ENCODE assay signal across 8 cellular contexts in genomic region chr5:39716532-39716971, GRCh38.
DNase-seq lines count a peak whose midpoint lies in the region; ATAC-seq and TF ChIP-seq lines count a peak whose summit lies in the region.

No MANE protein-coding gene starts in this region.

- TF ChIP-seq CTCF in BE2C (IDR thresholded peaks at IDR 0.05; ENCODE audit: low read depth, low read length) (peak; percentile 29; the same call in 1 of the 2 replicates), endodermal cell (conservative IDR thresholded peaks at IDR 0.05) (peak; percentile 79), neural progenitor cell (IDR thresholded peaks at IDR 0.05) (peak; percentile 56)

- no peaks in the 10 kb centered on the region for H3K36me3 Mint-ChIP-seq in endodermal cell (ENCODE audit: low read depth)
- H3K36me3 Mint-ChIP-seq in neural progenitor cell = no peaks in the 10 kb centered on the region

- WGBS in endodermal cell (ENCODE audit: insufficient coverage in 1 of 2, insufficient read length in 1 of 2), 2 experiments = 11 to 13% methylated on average over 1 of the region's 1 CpG

- H3F3A ChIP-seq in neural progenitor cell (ENCODE audit: low read depth) = no peaks in the 10 kb centered on the region

- H3K36me3 ChIP-seq in BE2C (no peaks in the 10 kb centered on the region), endodermal cell (ENCODE audit: control insufficient read depth, insufficient read depth, low read length) (no peaks in the 10 kb centered on the region), neural progenitor cell (no peaks in the 10 kb centered on the region)

- H3K9me3 ChIP-seq in BE2C = no peaks in the 10 kb centered on the region
- H3K9me3 ChIP-seq in endodermal cell (ENCODE audit: control insufficient read depth, low read length) = no peaks in the 10 kb centered on the region
- H3K9me3 ChIP-seq in neural progenitor cell (ENCODE audit: low read depth) = no peaks in the 10 kb centered on the region

- H3K27me3 ChIP-seq in BE2C (no peaks in the 10 kb centered on the region), endodermal cell (ENCODE audit: control insufficient read depth, insufficient read depth, low read length, poor library complexity, severe bottlenecking) (no peaks in the 10 kb centered on the region), neural progenitor cell (no peaks in the 10 kb centered on the region)

- H3K27me3 Mint-ChIP-seq in endodermal cell (ENCODE audit: insufficient read depth) (no peaks in the 10 kb centered on the region), neural progenitor cell (ENCODE audit: insufficient read depth, low read depth) (no peaks in the 10 kb centered on the region)

- H3K9me3 Mint-ChIP-seq in endodermal cell (no peaks in the 10 kb centered on the region), neural progenitor cell (no peaks in the 10 kb centered on the region)

- DNase-seq in BE2C (peak; percentile 29), KBM-7 (peak; percentile 28), T1000 (lab: John Stamatoyannopoulos, UW) (peak; percentile 13), endodermal cell (peak; percentile 85), neural progenitor cell (ENCODE audit: low spot score) (peak; percentile 76), NCI-H128 (lab: John Stamatoyannopoulos, UW; ENCODE audit: unreplicated experiment) (no peak)

- no peaks in the 10 kb centered on the region for H4K20me1 ChIP-seq in neural progenitor cell (ENCODE audit: low read depth)

- no peak overlapping the region for H3K4me3 ChIP-seq in BE2C (ENCODE audit: low read depth, low read length)
- H3K4me3 ChIP-seq in endodermal cell (ENCODE audit: low read length) = no peak overlapping the region
- H3K4me3 ChIP-seq in neural progenitor cell = no peak overlapping the region

- H3K27ac Mint-ChIP-seq in endodermal cell (peak overlapping the region; percentile 67), neural progenitor cell (no peak overlapping the region)

- H3K4me1 ChIP-seq in BE2C = no peaks in the 10 kb centered on the region
- no peaks in the 10 kb centered on the region for H3K4me1 ChIP-seq in endodermal cell (ENCODE audit: control insufficient read depth, insufficient read depth, low read length)
- H3K4me1 ChIP-seq in neural progenitor cell = no peaks in the 10 kb centered on the region

- in situ Hi-C loops in KBM-7 (cut with MboI; ENCODE audit: low pct_unique_long_range_greater_than_20kb, low sequenced_read_pairs) = loop anchor here (25.0 kb wide), 1 partner anchor 1021 kb away; no protein-coding TSS in a partner anchor

- H3K4me2 ChIP-seq in neural progenitor cell = no peak overlapping the region

- no peak overlapping the region for H3K4me3 Mint-ChIP-seq in endodermal cell
- no peak overlapping the region for H3K4me3 Mint-ChIP-seq in neural progenitor cell

- ATAC-seq in GM19023 (IDR thresholded peaks at IDR 0.05; ENCODE audit: unreplicated experiment) = peak; percentile 66
- no peak for ATAC-seq in GM21528 (IDR thresholded peaks at IDR 0.05; ENCODE audit: low FRiP score, unreplicated experiment)

- H2AFZ ChIP-seq in neural progenitor cell (replicated peaks) = peak overlapping the region; percentile 91

- H3K4me1 Mint-ChIP-seq in endodermal cell (peaks cover 3% of the 10 kb centered on the region), neural progenitor cell (no peaks in the 10 kb centered on the region)

- no peaks in the 10 kb centered on the region for H3K79me2 ChIP-seq in neural progenitor cell (ENCODE audit: low read depth)

- H3K27ac ChIP-seq in endodermal cell (ENCODE audit: low read depth, low read length) = no peak overlapping the region
- H3K27ac ChIP-seq in neural progenitor cell = no peak overlapping the region

- H3K9ac ChIP-seq in endodermal cell (ENCODE audit: extremely low read depth, low read length, poor library complexity, severe bottlenecking) (no peak overlapping the region), neural progenitor cell (no peak overlapping the region)

Comparison
In these comparisons a context has a peak if more than half of its experiments do, and no peak if none do; other contexts are left out.
1. CTCF ChIP-seq: peak in every context shown above with its lines; median percentile 79 in endodermal cell; 56 in neural progenitor cell; 29 in BE2C.